ENCODE assay signal across 15 cellular contexts in the genomic region with DNA sequence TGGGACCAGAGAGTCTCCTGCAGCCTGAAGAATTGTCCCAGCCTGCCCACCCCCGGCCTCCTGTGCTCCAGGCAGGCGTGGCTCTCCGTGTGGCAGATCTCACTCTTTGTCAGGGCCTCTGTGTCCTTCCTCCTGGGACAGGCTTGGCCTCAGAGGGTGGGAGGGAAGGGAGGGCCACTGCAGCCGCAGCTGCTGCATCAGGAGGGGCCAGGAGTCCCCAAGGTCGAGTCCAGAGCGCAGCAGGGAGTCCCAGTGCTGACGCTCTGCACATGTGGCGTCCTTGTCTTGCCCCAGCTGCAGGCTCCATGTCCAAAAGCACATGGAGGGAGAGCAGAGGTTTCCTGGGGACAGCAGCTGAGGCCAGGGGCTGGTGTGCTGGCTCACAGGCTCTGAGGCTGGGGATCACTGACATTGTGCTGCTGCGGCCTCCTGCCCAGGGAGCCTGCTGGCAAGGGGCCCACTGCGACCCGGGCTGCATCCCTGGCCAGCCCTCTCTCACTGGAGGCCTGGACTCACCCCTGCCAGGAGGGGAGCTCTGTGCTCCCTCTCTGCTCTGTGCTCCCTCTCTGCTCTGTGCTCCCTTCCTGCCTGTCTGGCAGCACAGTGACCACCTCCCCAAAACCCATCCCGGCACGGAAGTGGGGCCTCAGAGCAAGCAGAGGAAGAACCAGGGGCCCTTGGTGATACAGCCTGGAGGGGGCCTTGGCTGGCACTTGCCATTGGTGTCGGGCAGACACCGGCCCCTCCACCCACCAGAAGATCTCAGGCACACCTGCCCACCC.
DNase-seq lines count a peak whose midpoint lies in the region; ATAC-seq and TF ChIP-seq lines count a peak whose summit lies in the region.
"Had no signal": no experiment of that assay in that cellular context is flagged by ENCODE, and none has a peak within 500 bp of the region (broad histone marks: within the 10 kb centered on the region; RNA-seq: fewer than 3 reads in every experiment).

No MANE protein-coding gene starts in this region.

- H3K9me3 ChIP-seq in neural progenitor cell (ENCODE audit: low read depth) = no peaks in the 10 kb centered on the region
- H3K9me3 ChIP-seq: MG63 had no signal

- no peak overlapping the region for H3K27ac Mint-ChIP-seq in stimulated activated naive CD8-positive, alpha-beta T cell treated with anti-CD3 and anti-CD28 coated beads, Interleukin-15, amount 100 ng/mL, for 72 hours
- H3K27ac Mint-ChIP-seq in neural progenitor cell = no peak overlapping the region
- H3K27ac Mint-ChIP-seq: activated naive CD4-positive, alpha-beta T cell treated with anti-CD3 and anti-CD28 coated beads, Interleukin-2, amount 50 U/mL, for 24 hours; naive thymus-derived CD8-positive, alpha-beta T cell had no signal

- no peaks in the 10 kb centered on the region for H3K36me3 ChIP-seq in neural progenitor cell
- H3K36me3 ChIP-seq: MG63 had no signal

- no peaks in the 10 kb centered on the region for H3K4me1 Mint-ChIP-seq in stimulated activated naive CD8-positive, alpha-beta T cell treated with anti-CD3 and anti-CD28 coated beads, Interleukin-15, amount 100 ng/mL, for 72 hours
- peaks cover 4% of the 10 kb centered on the region for H3K4me1 Mint-ChIP-seq in neural progenitor cell
- H3K4me1 Mint-ChIP-seq: activated naive CD4-positive, alpha-beta T cell treated with anti-CD3 and anti-CD28 coated beads, Interleukin-2, amount 50 U/mL, for 24 hours had no signal

- no peaks in the 10 kb centered on the region for H4K20me1 ChIP-seq in neural progenitor cell (ENCODE audit: low read depth)

- no peaks in the 10 kb centered on the region for H3K9me3 Mint-ChIP-seq in stimulated activated naive CD8-positive, alpha-beta T cell treated with anti-CD3 and anti-CD28 coated beads, Interleukin-15, amount 100 ng/mL, for 72 hours
- no peaks in the 10 kb centered on the region for H3K9me3 Mint-ChIP-seq in neural progenitor cell
- H3K9me3 Mint-ChIP-seq: activated naive CD4-positive, alpha-beta T cell treated with anti-CD3 and anti-CD28 coated beads, Interleukin-2, amount 50 U/mL, for 24 hours had no signal

- no peak overlapping the region for H3K4me2 ChIP-seq in neural progenitor cell

- no peak overlapping the region for H3K4me3 Mint-ChIP-seq in stimulated activated naive CD8-positive, alpha-beta T cell treated with anti-CD3 and anti-CD28 coated beads, Interleukin-15, amount 100 ng/mL, for 72 hours
- no peak overlapping the region for H3K4me3 Mint-ChIP-seq in neural progenitor cell
- H3K4me3 Mint-ChIP-seq: activated naive CD4-positive, alpha-beta T cell treated with anti-CD3 and anti-CD28 coated beads, Interleukin-2, amount 50 U/mL, for 24 hours; naive thymus-derived CD8-positive, alpha-beta T cell had no signal

- H2AFZ ChIP-seq in neural progenitor cell (replicated peaks) = peak overlapping the region; percentile 10
- H2AFZ ChIP-seq: GM23248 had no signal

- no peak for TF ChIP-seq CTCF in neural progenitor cell (IDR thresholded peaks at IDR 0.05)

- no peaks in the 10 kb centered on the region for H3K79me2 ChIP-seq in neural progenitor cell (ENCODE audit: low read depth)

- no peak overlapping the region for H3K4me3 ChIP-seq in neural progenitor cell
- H3K4me3 ChIP-seq: GM12878, GM23248, MG63 had no signal

- no peaks in the 10 kb centered on the region for H3K4me1 ChIP-seq in neural progenitor cell

- ATAC-seq in stimulated activated naive CD8-positive, alpha-beta T cell treated with anti-CD3 and anti-CD28 coated beads, Interleukin-15, amount 100 ng/mL, for 72 hours = peak; percentile 19
- ATAC-seq in stimulated activated naive CD8-positive, alpha-beta T cell treated with anti-CD3 and anti-CD28 coated beads, Interleukin-15, Interleukin-2, amounts not matched to agents 100 U/mL and 50 U/mL, for 24 hours = no peak
- no peak for ATAC-seq in esophagus mucosa
- ATAC-seq: GM12878; naive thymus-derived CD8-positive, alpha-beta T cell had no signal

- intact Hi-C loops in cardiac septum (cut with DNase I) = no loop called here

- no peak overlapping the region for H3K9ac ChIP-seq in neural progenitor cell
- H3K9ac ChIP-seq: GM23248 had no signal

- DNase-seq in stimulated activated naive CD8-positive, alpha-beta T cell treated with anti-CD3 and anti-CD28 coated beads, Interleukin-15, amount 100 ng/mL, for 72 hours = no peak
- DNase-seq in stimulated activated naive CD8-positive, alpha-beta T cell treated with anti-CD3 and anti-CD28 coated beads, Interleukin-15, Interleukin-2, amounts not matched to agents 100 U/mL and 50 U/mL, for 24 hours = no peak
- DNase-seq in cardiac septum (ENCODE audit: low spot score) (peak; percentile 74), neural progenitor cell (ENCODE audit: low spot score) (no peak), GF-D8 (lab: John Stamatoyannopoulos, UW) (no peak), NCI-H524 treated with DMSO at 0.1 percent for 48 hours (lab: John Stamatoyannopoulos, UW) (no peak)
- DNase-seq in activated CD4-positive, CD25-positive, alpha-beta regulatory T cell (lab: John Stamatoyannopoulos, UW) = no peak
- DNase-seq: DMS79 treated with DMSO at 0.1 percent for 48 hours; GM23248; MG63; naive thymus-derived CD8-positive, alpha-beta T cell; NCI-H226 had no signal

- no peaks in the 10 kb centered on the region for H3K27me3 ChIP-seq in neural progenitor cell
- H3K27me3 ChIP-seq: MG63 had no signal

- no peak overlapping the region for H3K27ac ChIP-seq in neural progenitor cell
- H3K27ac ChIP-seq: GM23248 had no signal

- no peaks in the 10 kb centered on the region for H3K27me3 Mint-ChIP-seq in stimulated activated naive CD8-positive, alpha-beta T cell treated with anti-CD3 and anti-CD28 coated beads, Interleukin-15, amount 100 ng/mL, for 72 hours
- peaks cover 3% of the 10 kb centered on the region for H3K27me3 Mint-ChIP-seq in neural progenitor cell (ENCODE audit: insufficient read depth, low read depth)
- H3K27me3 Mint-ChIP-seq: activated naive CD4-positive, alpha-beta T cell treated with anti-CD3 and anti-CD28 coated beads, Interleukin-2, amount 50 U/mL, for 24 hours; naive thymus-derived CD8-positive, alpha-beta T cell had no signal

- H3K36me3 Mint-ChIP-seq in neural progenitor cell = no peaks in the 10 kb centered on the region
- H3K36me3 Mint-ChIP-seq: activated naive CD4-positive, alpha-beta T cell treated with anti-CD3 and anti-CD28 coated beads, Interleukin-2, amount 50 U/mL, for 24 hours; naive thymus-derived CD8-positive, alpha-beta T cell had no signal

- H3F3A ChIP-seq in neural progenitor cell (ENCODE audit: low read depth) = no peaks in the 10 kb centered on the region
